Comparison of ENCODE assay signal across 8 cellular contexts in the genomic region with DNA sequence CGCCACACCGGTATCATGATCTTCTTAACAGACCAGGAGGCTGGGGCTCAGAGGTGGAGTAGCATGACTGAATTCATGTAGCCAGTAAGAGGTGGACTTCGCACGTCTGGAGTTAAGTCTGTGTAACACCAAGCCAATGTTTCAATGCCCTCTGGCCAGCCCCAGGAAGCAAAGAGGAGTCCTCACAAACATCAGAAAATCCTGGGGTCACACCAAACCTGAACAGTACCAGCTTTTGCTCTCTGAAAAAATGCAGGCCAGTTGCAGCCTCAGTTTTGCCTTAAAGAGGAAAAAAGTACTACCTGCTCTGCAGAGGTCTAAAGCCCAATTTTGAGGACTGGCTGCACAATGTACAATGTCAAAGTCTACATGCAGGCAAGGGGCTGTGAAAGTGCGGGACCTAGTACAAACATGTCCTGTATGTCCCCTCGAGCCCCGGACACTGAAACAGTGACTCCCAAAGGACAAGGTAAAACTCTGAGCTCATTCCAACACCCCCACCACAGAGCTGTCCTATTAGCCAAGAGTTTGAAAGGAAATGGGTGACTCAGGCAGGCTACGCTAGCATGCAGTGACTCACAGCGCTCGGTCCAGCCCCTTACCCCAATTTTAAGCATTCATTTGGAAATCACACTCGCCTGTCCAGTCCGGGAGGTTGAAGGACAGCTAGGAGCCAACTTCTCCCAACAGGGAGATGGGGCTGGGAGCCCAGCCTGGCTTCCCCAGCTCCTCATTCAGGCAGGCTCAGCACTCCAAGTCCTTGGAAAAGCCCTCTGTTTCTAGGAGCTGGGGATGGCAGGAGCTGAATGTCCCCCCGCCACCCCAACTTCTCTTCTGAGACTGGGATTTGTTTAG. TPM values are rescaled to one million over a fixed set of nuclear protein-coding genes. Genes with fewer than 3 reads are reported as not detected.
DNase-seq lines count a peak whose midpoint lies in the region; ATAC-seq and TF ChIP-seq lines count a peak whose summit lies in the region.

No MANE protein-coding gene starts in this region.

- H3K36me3 ChIP-seq in ACC112 (ENCODE audit: insufficient read depth, low read length) (peaks cover 12% of the 10 kb centered on the region; the same call in 1 of the 2 replicates), iPS-15b (ENCODE audit: control insufficient read depth, insufficient read depth, low read length) (peaks cover 4% of the 10 kb centered on the region), spleen (peaks cover 0 to 6% (median 0%) of the 10 kb centered on the region in 6 donors)

- H3K27me3 Mint-ChIP-seq in activated T-helper 1 cell treated with anti-CD3 and anti-CD28 coated beads, Interleukin-12 subunit alpha, Interleukin-12 subunit beta, Interleukin-2, Interleukin-4 antibody, amounts not matched to agents 30 ng/mL and 10 ng/mL and 1 ng/mL, durations not matched to agents 14 hours and 24 hours and 36 hours (ENCODE audit: insufficient read depth): no peaks in the 10 kb centered on the region
- peaks cover 3 to 5% (median 4%) of the 10 kb centered on the region in 3 donors for H3K27me3 Mint-ChIP-seq in immature natural killer cell (ENCODE audit: low read depth in 3 of 3)

- peak; percentile 87 for DNase-seq in HFF-Myc (ENCODE audit: extremely low read depth, low read depth)
- DNase-seq in activated T-helper 1 cell treated with anti-CD3 and anti-CD28 coated beads, Interleukin-12 subunit alpha, Interleukin-12 subunit beta, Interleukin-2, Interleukin-4 antibody, amounts not matched to agents 30 ng/mL and 10 ng/mL and 1 ng/mL, durations not matched to agents 14 hours and 24 hours and 36 hours (ENCODE audit: low spot score): no peak
- no peak for DNase-seq in spleen
- DNase-seq in SHP77 (lab: John Stamatoyannopoulos, UW): no peak
- DNase-seq in immature natural killer cell: no peak

- ATAC-seq in HG03469 (IDR thresholded peaks at IDR 0.05; ENCODE audit: unreplicated experiment): no peak

- peak overlapping the region; percentile 48 for H3K27ac Mint-ChIP-seq in activated T-helper 1 cell treated with anti-CD3 and anti-CD28 coated beads, Interleukin-12 subunit alpha, Interleukin-12 subunit beta, Interleukin-2, Interleukin-4 antibody, amounts not matched to agents 30 ng/mL and 10 ng/mL and 1 ng/mL, durations not matched to agents 14 hours and 24 hours and 36 hours
- H3K27ac Mint-ChIP-seq in immature natural killer cell: no peak overlapping the region

- intact Hi-C loops in activated T-helper 1 cell treated with anti-CD3 and anti-CD28 coated beads, Interleukin-12 subunit alpha, Interleukin-12 subunit beta, Interleukin-2, Interleukin-4 antibody, amounts not matched to agents 30 ng/mL and 10 ng/mL and 1 ng/mL, durations not matched to agents 14 hours and 24 hours and 36 hours (cut with micrococcal nuclease): no loop called here
- intact Hi-C loops in spleen (cut with DNase I; ENCODE audit: low total_unique reads): no loop called here

- no peaks in the 10 kb centered on the region for H3K27me3 ChIP-seq in ACC112 (ENCODE audit: insufficient read depth, low read length)
- H3K27me3 ChIP-seq in iPS-15b (ENCODE audit: control insufficient read depth, insufficient read depth, low read length): no peaks in the 10 kb centered on the region
- peaks cover 0 to 25% (median 2%) of the 10 kb centered on the region in 7 donors for H3K27me3 ChIP-seq in spleen (replicated peaks in 1 of 7)

- H3K4me3 Mint-ChIP-seq in activated T-helper 1 cell treated with anti-CD3 and anti-CD28 coated beads, Interleukin-12 subunit alpha, Interleukin-12 subunit beta, Interleukin-2, Interleukin-4 antibody, amounts not matched to agents 30 ng/mL and 10 ng/mL and 1 ng/mL, durations not matched to agents 14 hours and 24 hours and 36 hours: peak overlapping the region; percentile 98
- no peak overlapping the region for H3K4me3 Mint-ChIP-seq in immature natural killer cell

- H3K79me2 ChIP-seq in ACC112 (ENCODE audit: control insufficient read depth, insufficient read depth, low read length, unreplicated experiment): peaks cover 89% of the 10 kb centered on the region

- peak overlapping the region; percentile 84 for H3K4me3 ChIP-seq in ACC112 (ENCODE audit: low read depth, low read length)
- peak overlapping the region; percentile 75 for H3K4me3 ChIP-seq in HFF-Myc (replicated peaks; ENCODE audit: low read depth, low read length)
- peak overlapping the region; percentile 10 for H3K4me3 ChIP-seq in iPS-15b (ENCODE audit: low read depth, low read length)
- H3K4me3 ChIP-seq in spleen: peak overlapping the region in 3 of 8 donors; percentile 3 to 82 (median 62)

- H2AFZ ChIP-seq in ACC112 (ENCODE audit: low read length, unreplicated experiment): no peak overlapping the region

- 66 to 76% (median 72%) methylated on average over 11 to 13 of the region's 13 CpGs for WGBS in spleen, 5 donors

- TF ChIP-seq CTCF in HFF-Myc (IDR thresholded peaks at IDR 0.05; ENCODE audit: low read depth, low read length, missing control alignments) (no peak), spleen (IDR thresholded peaks at IDR 0.05 in 8 of 11, conservative IDR thresholded peaks at IDR 0.05 in 3 of 11) (no peak)

- H3K9me3 ChIP-seq in iPS-15b (ENCODE audit: control insufficient read depth, insufficient read depth, low read length) (no peaks in the 10 kb centered on the region), spleen (no peaks in the 10 kb centered on the region)

- no peaks in the 10 kb centered on the region for H3K9me3 Mint-ChIP-seq in activated T-helper 1 cell treated with anti-CD3 and anti-CD28 coated beads, Interleukin-12 subunit alpha, Interleukin-12 subunit beta, Interleukin-2, Interleukin-4 antibody, amounts not matched to agents 30 ng/mL and 10 ng/mL and 1 ng/mL, durations not matched to agents 14 hours and 24 hours and 36 hours
- no peaks in the 10 kb centered on the region for H3K9me3 Mint-ChIP-seq in immature natural killer cell

- peak overlapping the region; percentile 85 for H3K27ac ChIP-seq in ACC112 (ENCODE audit: low read depth, low read length)
- H3K27ac ChIP-seq in spleen: peak overlapping the region in 6 of 8 donors; percentile 8 to 86 (median 48)

- H3K4me1 ChIP-seq in ACC112 (ENCODE audit: control insufficient read depth, insufficient read depth, low read length, unreplicated experiment) (peaks cover 74% of the 10 kb centered on the region), iPS-15b (ENCODE audit: control insufficient read depth, insufficient read depth, low read length) (peaks cover 73% of the 10 kb centered on the region), spleen (peaks cover 0 to 90% (median 39%) of the 10 kb centered on the region in 6 donors)

- TF ChIP-seq POLR2A in spleen (IDR thresholded peaks at IDR 0.05): no peak

- H3K9ac ChIP-seq in iPS-15b (ENCODE audit: low read depth, low read length): no peak overlapping the region

- peaks cover 48% of the 10 kb centered on the region for H3K36me3 Mint-ChIP-seq in activated T-helper 1 cell treated with anti-CD3 and anti-CD28 coated beads, Interleukin-12 subunit alpha, Interleukin-12 subunit beta, Interleukin-2, Interleukin-4 antibody, amounts not matched to agents 30 ng/mL and 10 ng/mL and 1 ng/mL, durations not matched to agents 14 hours and 24 hours and 36 hours (ENCODE audit: low read depth)
- H3K36me3 Mint-ChIP-seq in immature natural killer cell: no peaks in the 10 kb centered on the region

- H3K4me1 Mint-ChIP-seq in activated T-helper 1 cell treated with anti-CD3 and anti-CD28 coated beads, Interleukin-12 subunit alpha, Interleukin-12 subunit beta, Interleukin-2, Interleukin-4 antibody, amounts not matched to agents 30 ng/mL and 10 ng/mL and 1 ng/mL, durations not matched to agents 14 hours and 24 hours and 36 hours (ENCODE audit: low read depth): peaks cover 84% of the 10 kb centered on the region
- H3K4me1 Mint-ChIP-seq in immature natural killer cell: peaks cover 8 to 14% of the 10 kb centered on the region in 2 donors

RNA-seq across cellular contexts. Expression of gene SDC4, which starts 4.1 kb away (rescaled TPM):
- total RNA-seq in activated T-helper 1 cell treated with anti-CD3 and anti-CD28 coated beads, Interleukin-12 subunit alpha, Interleukin-12 subunit beta, Interleukin-2, Interleukin-4 antibody, amounts not matched to agents 30 ng/mL and 10 ng/mL and 1 ng/mL, durations not matched to agents 14 hours and 24 hours and 36 hours: 220 and 222 TPM in 2 replicates
- total RNA-seq in spleen: 10 to 100 TPM; 27.2 to 56.1 (median 39.7) TPM
- 10 to 100 TPM; 10.4 to 21.0 (median 15.5) TPM for polyA plus RNA-seq in spleen
- under 1 TPM in 2 of 3 donors, not detected in 1; 0.56 to 0.69 TPM for polyA plus RNA-seq in immature natural killer cell

RNA-seq across cellular contexts. Expression of gene SYS1, which starts 18.9 kb away (rescaled TPM):
- total RNA-seq in activated T-helper 1 cell treated with anti-CD3 and anti-CD28 coated beads, Interleukin-12 subunit alpha, Interleukin-12 subunit beta, Interleukin-2, Interleukin-4 antibody, amounts not matched to agents 30 ng/mL and 10 ng/mL and 1 ng/mL, durations not matched to agents 14 hours and 24 hours and 36 hours: 25.6 and 26.4 TPM in 2 replicates
- total RNA-seq in spleen: 10 to 100 TPM; 23.7 to 69.8 (median 35.3) TPM
- 10 to 100 TPM; 15.1 to 22.2 (median 21.6) TPM for polyA plus RNA-seq in spleen
- polyA plus RNA-seq in immature natural killer cell: 10 to 100 TPM; 32.6 to 52.4 (median 47.1) TPM

RNA-seq across cellular contexts. Expression of gene TP53TG5, which starts 34.0 kb away (rescaled TPM):
- 0.07 and 0.08 TPM in 2 replicates for total RNA-seq in activated T-helper 1 cell treated with anti-CD3 and anti-CD28 coated beads, Interleukin-12 subunit alpha, Interleukin-12 subunit beta, Interleukin-2, Interleukin-4 antibody, amounts not matched to agents 30 ng/mL and 10 ng/mL and 1 ng/mL, durations not matched to agents 14 hours and 24 hours and 36 hours
- under 1 TPM in 2 of 7 donors, not detected in 5; 0.60 to 0.66 TPM for total RNA-seq in spleen
- polyA plus RNA-seq in spleen: under 1 TPM in 1 of 3 donors, not detected in 2; 0.08 TPM
- under 1 TPM in 2 of 3 donors, not detected in 1; 0.09 to 0.22 TPM for polyA plus RNA-seq in immature natural killer cell

RNA-seq across cellular contexts. Expression of gene MATN4, which starts 36.0 kb away (rescaled TPM):
- 2.0 and 2.1 TPM in 2 replicates for total RNA-seq in activated T-helper 1 cell treated with anti-CD3 and anti-CD28 coated beads, Interleukin-12 subunit alpha, Interleukin-12 subunit beta, Interleukin-2, Interleukin-4 antibody, amounts not matched to agents 30 ng/mL and 10 ng/mL and 1 ng/mL, durations not matched to agents 14 hours and 24 hours and 36 hours
- total RNA-seq in spleen: not detected
- polyA plus RNA-seq in spleen (under 1 TPM in 2 of 3 donors, not detected in 1; 0.19 to 0.52 TPM), immature natural killer cell (not detected)

RNA-seq across cellular contexts. Expression of gene RBPJL, which starts 37.5 kb away (rescaled TPM):
- 0.18 TPM in 1 of 2 replicates, not detected in the other for total RNA-seq in activated T-helper 1 cell treated with anti-CD3 and anti-CD28 coated beads, Interleukin-12 subunit alpha, Interleukin-12 subunit beta, Interleukin-2, Interleukin-4 antibody, amounts not matched to agents 30 ng/mL and 10 ng/mL and 1 ng/mL, durations not matched to agents 14 hours and 24 hours and 36 hours
- total RNA-seq in spleen: not detected
- under 1 TPM in 2 of 3 donors, not detected in 1; 0.05 to 0.09 TPM for polyA plus RNA-seq in spleen
- polyA plus RNA-seq in immature natural killer cell: not detected
